ENCODE assay signal across 10 cellular contexts in genomic region chr3:172101107-172101506, GRCh38.
A peak's percentile ranks its signal among the peaks of the same experiment; 100 is the strongest.
DNase-seq lines count a peak whose midpoint lies in the region; ATAC-seq lines count a peak whose summit lies in the region.
"Had no signal": no experiment of that assay in that cellular context is flagged by ENCODE, and none has a peak within 500 bp of the region (broad histone marks: within the 10 kb centered on the region; RNA-seq: fewer than 3 reads in every experiment).

No MANE protein-coding gene starts in this region.

- H3K14ac ChIP-seq in mesenchymal stem cell (ENCODE audit: low read length in 2 of 2), result no peak overlapping the region

- H3K9me3 Mint-ChIP-seq in activated CD4-positive, alpha-beta memory T cell treated with anti-CD3 and anti-CD28 coated beads, Interleukin-2, amount 10 ng/mL, durations not matched to agents 7 days and 5 days, result peaks cover 2% of the 10 kb centered on the region
- H3K9me3 Mint-ChIP-seq in activated T-helper 17 cell treated with anti-CD3 and anti-CD28 coated beads, Interleukin-2, amount 50 U/mL, for 72 hours, result no peaks in the 10 kb centered on the region
- H3K9me3 Mint-ChIP-seq: stimulated activated naive CD8-positive, alpha-beta T cell treated with anti-CD3 and anti-CD28 coated beads, Interleukin-15, Interleukin-2, amounts not matched to agents 100 ng/mL and 50 ng/mL, for 24 hours had no signal

- H2AFZ ChIP-seq in mesenchymal stem cell (ENCODE audit: low read depth, low read length), result no peak overlapping the region

- H3K27ac ChIP-seq in mesenchymal stem cell (ENCODE audit: low read length, poor library complexity, severe bottlenecking), result peak overlapping the region; percentile 17

- H3K4me1 ChIP-seq in mesenchymal stem cell (ENCODE audit: control insufficient read depth, insufficient read depth, low read depth, low read length), result peaks cover 8% of the 10 kb centered on the region

- CTCF ChIA-PET in activated CD4-positive, alpha-beta memory T cell treated with anti-CD3 and anti-CD28 coated beads, Interleukin-2, amount 10 ng/mL, durations not matched to agents 7 days and 5 days (lab: Charles Lee), result interaction anchor here (2.8 kb wide), 1 partner anchor 14 kb away, joined by 8 read pairs; no protein-coding TSS in a partner anchor

- peak; percentile 54 for ATAC-seq in GM18511 (IDR thresholded peaks at IDR 0.05; ENCODE audit: unreplicated experiment)
- peak; percentile 54 for ATAC-seq in GM21529 (IDR thresholded peaks at IDR 0.05; ENCODE audit: unreplicated experiment)
- ATAC-seq in HG03342 (IDR thresholded peaks at IDR 0.05; ENCODE audit: unreplicated experiment), result peak; percentile 60
- ATAC-seq in HG03571 (IDR thresholded peaks at IDR 0.05; ENCODE audit: unreplicated experiment), result no peak
- ATAC-seq in activated T-helper 17 cell treated with anti-CD3 and anti-CD28 coated beads, Interleukin-2, amount 50 U/mL, for 72 hours (replicated peaks), result no peak

- peaks cover 52% of the 10 kb centered on the region for H3K4me1 Mint-ChIP-seq in activated CD4-positive, alpha-beta memory T cell treated with anti-CD3 and anti-CD28 coated beads, Interleukin-2, amount 10 ng/mL, durations not matched to agents 7 days and 5 days
- peaks cover 39% of the 10 kb centered on the region for H3K4me1 Mint-ChIP-seq in activated T-helper 17 cell treated with anti-CD3 and anti-CD28 coated beads, Interleukin-2, amount 50 U/mL, for 72 hours

- no peak overlapping the region for H2BK5ac ChIP-seq in mesenchymal stem cell (ENCODE audit: low read depth, low read length, poor library complexity, severe bottlenecking)

- H3K36me3 Mint-ChIP-seq in activated CD4-positive, alpha-beta memory T cell treated with anti-CD3 and anti-CD28 coated beads, Interleukin-2, amount 10 ng/mL, durations not matched to agents 7 days and 5 days (ENCODE audit: low read depth), result peaks cover 9% of the 10 kb centered on the region
- H3K36me3 Mint-ChIP-seq in activated T-helper 17 cell treated with anti-CD3 and anti-CD28 coated beads, Interleukin-2, amount 50 U/mL, for 72 hours (ENCODE audit: low read depth), result no peaks in the 10 kb centered on the region

- H3K4me3 ChIP-seq in mesenchymal stem cell (ENCODE audit: insufficient read depth in 1 of 2, low read depth in 1 of 2, low read length in 2 of 2), result no peak overlapping the region

- no peaks in the 10 kb centered on the region for H3K79me1 ChIP-seq in mesenchymal stem cell (replicated peaks; ENCODE audit: low read length, poor library complexity, severe bottlenecking)

- H3K9ac ChIP-seq in mesenchymal stem cell (ENCODE audit: low read length), result no peak overlapping the region

- H3K27me3 ChIP-seq in mesenchymal stem cell (ENCODE audit: control insufficient read depth in 1 of 2, insufficient read depth in 1 of 2, low read length in 2 of 2), result no peaks in the 10 kb centered on the region

- H4K91ac ChIP-seq in mesenchymal stem cell (ENCODE audit: low read length), result no peak overlapping the region

- no peak overlapping the region for H3K23ac ChIP-seq in mesenchymal stem cell (ENCODE audit: low read length in 2 of 2)

- H3K4ac ChIP-seq in mesenchymal stem cell (ENCODE audit: low read depth in 1 of 2, low read length in 2 of 2), result no peak overlapping the region

- H2AK5ac ChIP-seq in mesenchymal stem cell (ENCODE audit: low read length, severe bottlenecking), result no peak overlapping the region

- no peak overlapping the region for H3K27ac Mint-ChIP-seq in activated CD4-positive, alpha-beta memory T cell treated with anti-CD3 and anti-CD28 coated beads, Interleukin-2, amount 10 ng/mL, durations not matched to agents 7 days and 5 days
- H3K27ac Mint-ChIP-seq in activated T-helper 17 cell treated with anti-CD3 and anti-CD28 coated beads, Interleukin-2, amount 50 U/mL, for 72 hours, result no peak overlapping the region
- H3K27ac Mint-ChIP-seq: stimulated activated naive CD8-positive, alpha-beta T cell treated with anti-CD3 and anti-CD28 coated beads, Interleukin-15, Interleukin-2, amounts not matched to agents 100 ng/mL and 50 ng/mL, for 24 hours had no signal

- POLR2A ChIA-PET in activated CD4-positive, alpha-beta memory T cell treated with anti-CD3 and anti-CD28 coated beads, Interleukin-2, amount 10 ng/mL, durations not matched to agents 7 days and 5 days (lab: Charles Lee), result no interaction called here

- no peak overlapping the region for H2BK15ac ChIP-seq in mesenchymal stem cell (ENCODE audit: low read depth, poor library complexity, severe bottlenecking)

- H3K4me2 ChIP-seq in mesenchymal stem cell (ENCODE audit: low read length, poor library complexity, severe bottlenecking), result no peak overlapping the region

- no peak overlapping the region for H2BK120ac ChIP-seq in mesenchymal stem cell (ENCODE audit: low read depth, low read length)

- peaks cover 0 to 6% of the 10 kb centered on the region in 2 experiments for H3K36me3 ChIP-seq in mesenchymal stem cell (ENCODE audit: control insufficient read depth in 1 of 2, insufficient read depth in 2 of 2, low read depth in 1 of 2, low read length in 2 of 2)

- no peaks in the 10 kb centered on the region for H3K9me3 ChIP-seq in mesenchymal stem cell (ENCODE audit: control insufficient read depth, low read length)

- H3K4me3 Mint-ChIP-seq in activated CD4-positive, alpha-beta memory T cell treated with anti-CD3 and anti-CD28 coated beads, Interleukin-2, amount 10 ng/mL, durations not matched to agents 7 days and 5 days, result no peak overlapping the region
- H3K4me3 Mint-ChIP-seq in activated T-helper 17 cell treated with anti-CD3 and anti-CD28 coated beads, Interleukin-2, amount 50 U/mL, for 72 hours, result no peak overlapping the region
- H3K4me3 Mint-ChIP-seq: stimulated activated naive CD8-positive, alpha-beta T cell treated with anti-CD3 and anti-CD28 coated beads, Interleukin-15, Interleukin-2, amounts not matched to agents 100 ng/mL and 50 ng/mL, for 24 hours had no signal

- peaks cover 2% of the 10 kb centered on the region for H3K27me3 Mint-ChIP-seq in activated CD4-positive, alpha-beta memory T cell treated with anti-CD3 and anti-CD28 coated beads, Interleukin-2, amount 10 ng/mL, durations not matched to agents 7 days and 5 days
- no peaks in the 10 kb centered on the region for H3K27me3 Mint-ChIP-seq in activated T-helper 17 cell treated with anti-CD3 and anti-CD28 coated beads, Interleukin-2, amount 50 U/mL, for 72 hours
- H3K27me3 Mint-ChIP-seq: stimulated activated naive CD8-positive, alpha-beta T cell treated with anti-CD3 and anti-CD28 coated beads, Interleukin-15, Interleukin-2, amounts not matched to agents 100 ng/mL and 50 ng/mL, for 24 hours had no signal

- no peak overlapping the region for H2BK12ac ChIP-seq in mesenchymal stem cell (ENCODE audit: low read length in 2 of 2)

- DNase-seq in mesenchymal stem cell (no peak), UCSD-AML1 (lab: John Stamatoyannopoulos, UW; ENCODE audit: unreplicated experiment) (no peak)
- no peak for DNase-seq in activated CD4-positive, alpha-beta memory T cell treated with anti-CD3 and anti-CD28 coated beads, Interleukin-2, amount 10 ng/mL, durations not matched to agents 7 days and 5 days
- DNase-seq: NCI-H524 had no signal

- 75% methylated on average over 1 of the region's 3 CpGs for WGBS in mesenchymal stem cell

- no peak overlapping the region for H3K18ac ChIP-seq in mesenchymal stem cell (ENCODE audit: low read depth in 1 of 2, low read length in 2 of 2)

- H4K8ac ChIP-seq in mesenchymal stem cell (ENCODE audit: low read length), result no peak overlapping the region

Comparison
In these comparisons a context has a peak if more than half of its experiments do, and no peak if none do; other contexts are left out.
1. ATAC-seq: peak in GM18511 (single experiment), GM21529 (single experiment) and HG03342 (single experiment); none in HG03571 (single experiment) and activated T-helper 17 cell treated with anti-CD3 and anti-CD28 coated beads, Interleukin-2, amount 50 U/mL, for 72 hours (single experiment).